Comparison of ENCODE assay signal across 1 cellular context in the genomic region with DNA sequence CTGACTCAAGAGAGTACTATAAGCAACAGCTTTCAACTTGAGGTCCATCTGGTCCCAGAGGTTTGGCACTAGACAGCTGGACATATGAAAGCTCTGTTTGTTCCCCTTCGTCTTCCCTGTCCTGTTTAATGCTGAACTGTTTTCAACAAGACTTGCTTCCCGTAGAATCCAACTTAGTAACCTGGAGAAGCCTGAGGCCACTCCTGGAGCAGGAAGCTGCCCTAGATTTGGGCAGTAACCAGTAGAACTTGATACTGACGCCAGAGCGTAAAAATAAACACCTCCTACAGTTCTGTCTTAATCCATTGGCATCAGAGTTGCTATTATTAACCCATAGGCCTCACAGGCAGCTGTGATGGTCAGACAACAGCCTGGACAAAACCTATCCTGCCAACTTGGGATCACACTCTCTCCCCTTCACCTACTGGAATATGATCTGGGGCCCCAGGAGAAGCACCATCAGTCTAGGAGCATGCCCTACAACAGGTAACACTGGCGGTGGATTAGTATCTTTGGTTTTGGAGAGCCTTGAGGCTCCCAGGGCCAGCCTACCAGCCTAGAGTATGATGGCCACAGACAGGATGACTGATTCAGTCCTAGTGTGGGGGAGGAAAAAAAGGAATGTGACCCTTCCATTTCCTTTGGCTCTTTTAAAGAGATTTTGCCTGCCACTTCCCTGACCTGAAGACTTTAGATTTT.
TF ChIP-seq lines count a peak whose summit lies in the region.

No MANE protein-coding gene starts in this region.

TF ChIP-seq in GM23338, 12 proteins besides CTCF, POLR2A, EP300 and RAD21 (continued from another document):
- TF ChIP-seq, protein P1, sequence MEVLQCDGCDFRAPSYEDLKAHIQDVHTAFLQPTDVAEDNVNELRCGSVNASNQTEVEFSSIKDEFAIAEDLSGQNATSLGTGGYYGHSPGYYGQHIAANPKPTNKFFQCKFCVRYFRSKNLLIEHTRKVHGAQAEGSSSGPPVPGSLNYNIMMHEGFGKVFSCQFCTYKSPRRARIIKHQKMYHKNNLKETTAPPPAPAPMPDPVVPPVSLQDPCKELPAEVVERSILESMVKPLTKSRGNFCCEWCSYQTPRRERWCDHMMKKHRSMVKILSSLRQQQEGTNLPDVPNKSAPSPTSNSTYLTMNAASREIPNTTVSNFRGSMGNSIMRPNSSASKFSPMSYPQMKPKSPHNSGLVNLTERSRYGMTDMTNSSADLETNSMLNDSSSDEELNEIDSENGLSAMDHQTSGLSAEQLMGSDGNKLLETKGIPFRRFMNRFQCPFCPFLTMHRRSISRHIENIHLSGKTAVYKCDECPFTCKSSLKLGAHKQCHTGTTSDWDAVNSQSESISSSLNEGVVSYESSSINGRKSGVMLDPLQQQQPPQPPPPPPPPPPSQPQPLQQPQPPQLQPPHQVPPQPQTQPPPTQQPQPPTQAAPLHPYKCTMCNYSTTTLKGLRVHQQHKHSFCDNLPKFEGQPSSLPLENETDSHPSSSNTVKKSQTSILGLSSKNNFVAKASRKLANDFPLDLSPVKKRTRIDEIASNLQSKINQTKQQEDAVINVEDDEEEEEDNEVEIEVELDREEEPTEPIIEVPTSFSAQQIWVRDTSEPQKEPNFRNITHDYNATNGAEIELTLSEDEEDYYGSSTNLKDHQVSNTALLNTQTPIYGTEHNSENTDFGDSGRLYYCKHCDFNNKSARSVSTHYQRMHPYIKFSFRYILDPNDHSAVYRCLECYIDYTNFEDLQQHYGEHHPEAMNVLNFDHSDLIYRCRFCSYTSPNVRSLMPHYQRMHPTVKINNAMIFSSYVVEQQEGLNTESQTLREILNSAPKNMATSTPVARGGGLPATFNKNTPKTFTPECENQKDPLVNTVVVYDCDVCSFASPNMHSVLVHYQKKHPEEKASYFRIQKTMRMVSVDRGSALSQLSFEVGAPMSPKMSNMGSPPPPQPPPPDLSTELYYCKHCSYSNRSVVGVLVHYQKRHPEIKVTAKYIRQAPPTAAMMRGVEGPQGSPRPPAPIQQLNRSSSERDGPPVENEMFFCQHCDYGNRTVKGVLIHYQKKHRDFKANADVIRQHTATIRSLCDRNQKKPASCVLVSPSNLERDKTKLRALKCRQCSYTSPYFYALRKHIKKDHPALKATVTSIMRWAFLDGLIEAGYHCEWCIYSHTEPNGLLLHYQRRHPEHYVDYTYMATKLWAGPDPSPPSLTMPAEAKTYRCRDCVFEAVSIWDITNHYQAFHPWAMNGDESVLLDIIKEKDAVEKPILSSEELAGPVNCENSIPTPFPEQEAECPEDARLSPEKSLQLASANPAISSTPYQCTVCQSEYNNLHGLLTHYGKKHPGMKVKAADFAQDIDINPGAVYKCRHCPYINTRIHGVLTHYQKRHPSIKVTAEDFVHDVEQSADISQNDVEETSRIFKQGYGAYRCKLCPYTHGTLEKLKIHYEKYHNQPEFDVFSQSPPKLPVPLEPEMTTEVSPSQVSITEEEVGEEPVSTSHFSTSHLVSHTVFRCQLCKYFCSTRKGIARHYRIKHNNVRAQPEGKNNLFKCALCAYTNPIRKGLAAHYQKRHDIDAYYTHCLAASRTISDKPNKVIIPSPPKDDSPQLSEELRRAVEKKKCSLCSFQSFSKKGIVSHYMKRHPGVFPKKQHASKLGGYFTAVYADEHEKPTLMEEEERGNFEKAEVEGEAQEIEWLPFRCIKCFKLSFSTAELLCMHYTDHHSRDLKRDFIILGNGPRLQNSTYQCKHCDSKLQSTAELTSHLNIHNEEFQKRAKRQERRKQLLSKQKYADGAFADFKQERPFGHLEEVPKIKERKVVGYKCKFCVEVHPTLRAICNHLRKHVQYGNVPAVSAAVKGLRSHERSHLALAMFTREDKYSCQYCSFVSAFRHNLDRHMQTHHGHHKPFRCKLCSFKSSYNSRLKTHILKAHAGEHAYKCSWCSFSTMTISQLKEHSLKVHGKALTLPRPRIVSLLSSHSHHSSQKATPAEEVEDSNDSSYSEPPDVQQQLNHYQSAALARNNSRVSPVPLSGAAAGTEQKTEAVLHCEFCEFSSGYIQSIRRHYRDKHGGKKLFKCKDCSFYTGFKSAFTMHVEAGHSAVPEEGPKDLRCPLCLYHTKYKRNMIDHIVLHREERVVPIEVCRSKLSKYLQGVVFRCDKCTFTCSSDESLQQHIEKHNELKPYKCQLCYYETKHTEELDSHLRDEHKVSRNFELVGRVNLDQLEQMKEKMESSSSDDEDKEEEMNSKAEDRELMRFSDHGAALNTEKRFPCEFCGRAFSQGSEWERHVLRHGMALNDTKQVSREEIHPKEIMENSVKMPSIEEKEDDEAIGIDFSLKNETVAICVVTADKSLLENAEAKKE (CRISPR knock-in tag; IDR thresholded peaks at IDR 0.05) = no peak
